ENCODE assay signal across 1 cellular context in genomic region chr2:69195706-69196105, GRCh38.
TF ChIP-seq lines count a peak whose summit lies in the region.

No MANE protein-coding gene starts in this region.

TF ChIP-seq in SK-N-SH, 30 proteins besides CTCF, POLR2A, EP300 and RAD21 (continued from another document):
- TF ChIP-seq, protein P1, sequence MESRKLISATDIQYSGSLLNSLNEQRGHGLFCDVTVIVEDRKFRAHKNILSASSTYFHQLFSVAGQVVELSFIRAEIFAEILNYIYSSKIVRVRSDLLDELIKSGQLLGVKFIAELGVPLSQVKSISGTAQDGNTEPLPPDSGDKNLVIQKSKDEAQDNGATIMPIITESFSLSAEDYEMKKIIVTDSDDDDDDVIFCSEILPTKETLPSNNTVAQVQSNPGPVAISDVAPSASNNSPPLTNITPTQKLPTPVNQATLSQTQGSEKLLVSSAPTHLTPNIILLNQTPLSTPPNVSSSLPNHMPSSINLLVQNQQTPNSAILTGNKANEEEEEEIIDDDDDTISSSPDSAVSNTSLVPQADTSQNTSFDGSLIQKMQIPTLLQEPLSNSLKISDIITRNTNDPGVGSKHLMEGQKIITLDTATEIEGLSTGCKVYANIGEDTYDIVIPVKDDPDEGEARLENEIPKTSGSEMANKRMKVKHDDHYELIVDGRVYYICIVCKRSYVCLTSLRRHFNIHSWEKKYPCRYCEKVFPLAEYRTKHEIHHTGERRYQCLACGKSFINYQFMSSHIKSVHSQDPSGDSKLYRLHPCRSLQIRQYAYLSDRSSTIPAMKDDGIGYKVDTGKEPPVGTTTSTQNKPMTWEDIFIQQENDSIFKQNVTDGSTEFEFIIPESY (IDR thresholded peaks at IDR 0.05; ENCODE audit: borderline replicate concordance, low read depth): no peak
- no peak for TF ChIP-seq TAF1 (IDR thresholded peaks at IDR 0.05; ENCODE audit: borderline replicate concordance, low read depth, low read length)
